In genomic region chr14:39617537-39617936, GRCh38 we compare ENCODE assay signal across 18 cellular contexts.
"Had no signal": no experiment of that assay in that cellular context is flagged by ENCODE, and none has a peak within 500 bp of the region (broad histone marks: within the 10 kb centered on the region; RNA-seq: fewer than 3 reads in every experiment).

No MANE protein-coding gene starts in this region.

- H3K4me2 ChIP-seq: KMS-11 had no signal

- H3K9me3 ChIP-seq: SJSA1 had no signal

- DNase-seq: activated CD4-positive, alpha-beta T cell treated with anti-CD3 and anti-CD28 coated beads for 48 hours; activated CD4-positive, alpha-beta T cell treated with anti-CD3 and anti-CD28 coated beads, Interleukin-2, amount 50 U/mL, for 4 hours; activated CD8-positive, alpha-beta memory T cell treated with anti-CD3 and anti-CD28 coated beads, Interleukin-2, amount 50 U/mL, for 48 hours; activated CD8-positive, alpha-beta T cell treated with anti-CD3 and anti-CD28 coated beads, Interleukin-2, amount 10 ng/mL, durations not matched to agents 7 days and 5 days; activated T-cell treated with anti-CD3 and anti-CD28 coated beads, Interleukin-2, amount 50 U/mL, for 1 hour; aorta; MV-4-11; NCI-H1092 treated with DMSO at 0.1 percent for 48 hours; NCI-H1417 treated with DMSO at 0.1 percent for 48 hours; NCI-H1694; NCI-H2029; NCI-H510A; NCI-H526 treated with DMSO at 0.1 percent for 48 hours; NK-92 treated with Interleukin-12 subunit alpha and Interleukin-12 subunit beta, amount 100 ng/mL, for 24 hours; SHP77; SW 1271 had no signal

- H3K27ac ChIP-seq: KMS-11, SJSA1 had no signal

- H3K4me1 ChIP-seq: SJSA1 had no signal

- H3K36me3 ChIP-seq: SJSA1 had no signal

- H3K4me3 ChIP-seq: SJSA1 had no signal
